Comparison of ENCODE assay signal across 8 cellular contexts in genomic region chr11:71813481-71814355, GRCh38. TPM values are rescaled to one million over a fixed set of nuclear protein-coding genes. Genes with fewer than 3 reads are reported as not detected.
A peak's percentile ranks its signal among the peaks of the same experiment; 100 is the strongest.
DNase-seq lines count a peak whose midpoint lies in the region; ATAC-seq, FAIRE-seq and TF ChIP-seq lines count a peak whose summit lies in the region.
"Not testable (repeated sequence)": the region's sequence is repeated elsewhere in the genome, so short reads cannot be mapped to it uniquely, and the experiment has no call there.

No MANE protein-coding gene starts in this region.

- not testable (repeated sequence) for H3K4me1 Mint-ChIP-seq in CD4-positive, alpha-beta T cell (ENCODE audit: low read depth); astrocyte (ENCODE audit: low read depth, unreplicated experiment)

- H3K27ac Mint-ChIP-seq in CD4-positive, alpha-beta T cell, result peak overlapping the region; percentile 84
- H3K27ac Mint-ChIP-seq in astrocyte (ENCODE audit: unreplicated experiment), result peak overlapping the region; percentile 41

- peak overlapping the region; percentile 86 for H3K4me3 Mint-ChIP-seq in CD4-positive, alpha-beta T cell
- peak overlapping the region; percentile 73 for H3K4me3 Mint-ChIP-seq in astrocyte (ENCODE audit: unreplicated experiment)

- H3K9me2 ChIP-seq in neural cell (ENCODE audit: insufficient read depth, low read length), result not testable (repeated sequence)

- H3K4me3 ChIP-seq in WI38 (ENCODE audit: low read depth, low read length) (peak overlapping the region; percentile 34), astrocyte (ENCODE audit: insufficient read depth, low read depth, low read length) (peak overlapping the region; percentile 57), neural cell (ENCODE audit: low read length) (peak overlapping the region; percentile 64)

- TF ChIP-seq CTCF in CD4-positive, alpha-beta T cell (IDR thresholded peaks at IDR 0.05), result peak; percentile 68
- peak; percentile 72 for TF ChIP-seq CTCF in WI38 (IDR thresholded peaks at IDR 0.05; ENCODE audit: low read depth, low read length)
- TF ChIP-seq CTCF in astrocyte (IDR thresholded peaks at IDR 0.05; ENCODE audit: insufficient read depth, low read depth, low read length), result peak; percentile 53
- peak; percentile 72 for TF ChIP-seq CTCF in neural cell (IDR thresholded peaks at IDR 0.05; ENCODE audit: poor library complexity, severe bottlenecking)

- H3F3A ChIP-seq in neural cell (ENCODE audit: insufficient read depth, low read length, poor library complexity, severe bottlenecking), result not testable (repeated sequence)

- TF ChIP-seq RAD21 in neural cell (conservative IDR thresholded peaks at IDR 0.05), result peak; percentile 59

- peak; percentile 72 to 82 (median 76) for DNase-seq in CD4-positive, alpha-beta T cell
- DNase-seq in HEK293T (ENCODE audit: extremely low spot score), result peak; percentile 71
- peak; percentile 46 for DNase-seq in NCI-H460 (ENCODE audit: extremely low read depth, low read depth)
- peak; percentile 46 for DNase-seq in astrocyte (ENCODE audit: low read depth)
- peak; percentile 91 for DNase-seq in Right ventricle myocardium inferior (ENCODE audit: missing footprints)
- DNase-seq in stimulated activated CD8-positive, alpha-beta memory T cell treated with anti-CD3 and anti-CD28 coated beads, Interleukin-2, amount 100 ng/mL, for 48 hours (ENCODE audit: low read depth in 2 of 2), result peak; percentile 65 to 69

- H3K36me3 ChIP-seq in astrocyte (ENCODE audit: insufficient read depth, low read length); neural cell (ENCODE audit: insufficient read depth, low read length): not testable (repeated sequence)

- H4K20me1 ChIP-seq in astrocyte (ENCODE audit: insufficient read depth, low read length); neural cell (ENCODE audit: insufficient read depth): not testable (repeated sequence)

- H3K27ac ChIP-seq in CD4-positive, alpha-beta T cell (ENCODE audit: low read depth, low read length); astrocyte (ENCODE audit: low read depth, low read length); neural cell (ENCODE audit: low read length): not testable (repeated sequence)

- H3K9me3 ChIP-seq in CD4-positive, alpha-beta T cell (ENCODE audit: control insufficient read depth, low read length); astrocyte (ENCODE audit: insufficient read depth, low read depth, low read length); neural cell (ENCODE audit: low read length): not testable (repeated sequence)

- FAIRE-seq in astrocyte (lab: Jason Lieb, UNC), result not testable (repeated sequence)

- H3K27me3 ChIP-seq in CD4-positive, alpha-beta T cell (ENCODE audit: control insufficient read depth, insufficient read depth, low read length); astrocyte (ENCODE audit: insufficient read depth, low read length); neural cell (ENCODE audit: insufficient read depth, low read depth, low read length): not testable (repeated sequence)

- peak; percentile 92 for ATAC-seq in CD4-positive, alpha-beta T cell (ENCODE audit: poor library complexity)
- not testable (repeated sequence) for ATAC-seq in Right ventricle myocardium inferior

- TF ChIP-seq EP300 in neural cell (conservative IDR thresholded peaks at IDR 0.05; ENCODE audit: poor library complexity, severe bottlenecking), result not testable (repeated sequence)

- not testable (repeated sequence) for H3K79me2 ChIP-seq in astrocyte (ENCODE audit: insufficient read depth, low read length); neural cell (replicated peaks; ENCODE audit: insufficient read depth, low read length)

- POLR2A ChIA-PET in CD4-positive, alpha-beta T cell (lab: Charles Lee), result interaction anchor here (0.8 to 1.6 kb wide), 2 partner anchors 13 to 27 kb away, joined by 3 to 6 read pairs; no protein-coding TSS in a partner anchor
- POLR2A ChIA-PET in HEK293T (lab: Yijun Ruan, JAX), result not testable (repeated sequence)

- peak overlapping the region; percentile 81 for H3K4me2 ChIP-seq in astrocyte (ENCODE audit: low read length)
- H3K4me2 ChIP-seq in neural cell (ENCODE audit: low read length), result not testable (repeated sequence)

- intact Hi-C loops in CD4-positive, alpha-beta T cell (cut with DNase I, micrococcal nuclease), result loop anchor here in 1 of 2 experiments (1.0 kb wide), 1 partner anchor 13 kb away; no protein-coding TSS in a partner anchor
- intact Hi-C loops in Right ventricle myocardium inferior (cut with DNase I), result loop anchor here (5.0 kb wide), 1 partner anchor 176 kb away; no protein-coding TSS in a partner anchor

- CTCF ChIA-PET in CD4-positive, alpha-beta T cell (lab: Charles Lee), result interaction anchor here (2.3 kb wide), 1 partner anchor 13 kb away, joined by 14 read pairs; no protein-coding TSS in a partner anchor
- CTCF ChIA-PET in HEK293T (lab: Yijun Ruan, JAX), result not testable (repeated sequence)

- not testable (repeated sequence) for H3K4me1 ChIP-seq in astrocyte (ENCODE audit: insufficient read depth, low read length)

- not testable (repeated sequence) for H3K27me3 Mint-ChIP-seq in CD4-positive, alpha-beta T cell; astrocyte (ENCODE audit: low read depth, unreplicated experiment)

- peak overlapping the region; percentile 77 for H3K9ac ChIP-seq in astrocyte (ENCODE audit: low read length)
- H3K9ac ChIP-seq in neural cell (ENCODE audit: low read length), result peak overlapping the region; percentile 71

- not testable (repeated sequence) for H3K36me3 Mint-ChIP-seq in CD4-positive, alpha-beta T cell (ENCODE audit: low read depth); astrocyte (ENCODE audit: low read depth, unreplicated experiment)

- H3K9me3 Mint-ChIP-seq in CD4-positive, alpha-beta T cell; astrocyte (ENCODE audit: unreplicated experiment): not testable (repeated sequence)

- H2AFZ ChIP-seq in astrocyte (ENCODE audit: low read depth, low read length), result peak overlapping the region; percentile 63
- H2AFZ ChIP-seq in neural cell (ENCODE audit: low read depth, low read length), result peak overlapping the region; percentile 27

TF ChIP-seq in neural cell, 6 proteins besides CTCF, POLR2A, EP300 and RAD21:
- TF ChIP-seq SMC3 (conservative IDR thresholded peaks at IDR 0.05; ENCODE audit: poor library complexity) (peak; percentile 70), POLR2AphosphoS5 (IDR thresholded peaks at IDR 0.05) (peak; percentile 54)

RNA-seq across cellular contexts. Expression of gene DEFB108B, which starts 19.3 kb away (rescaled TPM):
- not detected for total RNA-seq in CD4-positive, alpha-beta T cell
- not detected in 2 replicates for total RNA-seq in NCI-H460 (2014; rRNA removed; shearing (Covaris generic))
- not detected in 2 replicates for polyA plus RNA-seq in NCI-H460 (2014; cell fraction: nucleus; rRNA removed)
- total RNA-seq in astrocyte (not detected in 2 replicates), Right ventricle myocardium inferior (not detected)
- not detected in 2 replicates for polyA plus RNA-seq in neural cell
- not detected in 2 replicates for polyA minus RNA-seq in neural cell
